ENCODE assay signal across 14 cellular contexts in the genomic region with DNA sequence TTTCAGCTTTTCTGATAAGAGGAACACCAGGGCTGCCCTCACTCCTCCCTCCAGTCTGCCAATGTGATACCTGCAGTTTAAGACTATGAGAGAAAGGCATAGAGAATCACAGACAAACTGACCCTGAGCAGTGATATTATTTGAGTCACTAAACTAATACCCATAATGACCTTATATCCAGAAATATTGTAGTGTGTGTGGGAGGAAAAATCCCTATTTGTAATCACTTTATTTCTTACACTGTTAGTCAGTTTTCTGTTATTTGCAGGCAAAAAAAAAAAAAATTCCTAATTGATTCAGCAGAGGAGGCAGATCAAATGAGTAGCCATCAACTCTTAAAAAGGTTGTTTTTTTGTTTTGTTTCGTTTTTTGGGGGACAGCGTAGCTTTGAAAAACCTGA.
DNase-seq lines count a peak whose midpoint lies in the region; ATAC-seq and TF ChIP-seq lines count a peak whose summit lies in the region.
"Had no signal": no experiment of that assay in that cellular context is flagged by ENCODE, and none has a peak within 500 bp of the region (broad histone marks: within the 10 kb centered on the region; RNA-seq: fewer than 3 reads in every experiment).

No MANE protein-coding gene starts in this region.

- H3K36me3 ChIP-seq in ACC112 (ENCODE audit: insufficient read depth, low read length) (no peaks in the 10 kb centered on the region), GM23248 (ENCODE audit: low read depth) (no peaks in the 10 kb centered on the region)
- H3K36me3 ChIP-seq: tibial artery had no signal

- H3K9me3 Mint-ChIP-seq in activated naive CD8-positive, alpha-beta T cell treated with anti-CD3 and anti-CD28 coated beads for 36 hours = no peaks in the 10 kb centered on the region
- H3K9me3 Mint-ChIP-seq in nephron progenitor cell = no peaks in the 10 kb centered on the region
- H3K9me3 Mint-ChIP-seq: activated T-cell treated with anti-CD3 and anti-CD28 coated beads, Interleukin-2, amount 50 U/mL, for 4 hours; WTC11 had no signal

- no peaks in the 10 kb centered on the region for H3K27me3 ChIP-seq in ACC112 (ENCODE audit: insufficient read depth, low read length)
- no peaks in the 10 kb centered on the region for H3K27me3 ChIP-seq in GM23248 (replicated peaks; ENCODE audit: insufficient read depth)
- H3K27me3 ChIP-seq: BE2C, body of pancreas, tibial artery had no signal

- H3K27ac ChIP-seq in ACC112 (ENCODE audit: low read depth, low read length) (peak overlapping the region; percentile 58), GM23248 (peak overlapping the region; percentile 71)
- H3K27ac ChIP-seq: body of pancreas had no signal

- no peak for ATAC-seq in GM18517 (IDR thresholded peaks at IDR 0.05; ENCODE audit: unreplicated experiment)
- ATAC-seq: activated T-cell treated with anti-CD3 and anti-CD28 coated beads, Interleukin-2, amount 50 U/mL, for 4 hours; body of pancreas; WTC11 had no signal

- H3K9me3 ChIP-seq in GM23248 (ENCODE audit: low read depth) = no peaks in the 10 kb centered on the region
- H3K9me3 ChIP-seq: BE2C, body of pancreas, tibial artery had no signal

- peak; percentile 58 for DNase-seq in GM23248
- no peak for DNase-seq in activated naive CD8-positive, alpha-beta T cell treated with anti-CD3 and anti-CD28 coated beads for 36 hours
- no peak for DNase-seq in nephron progenitor cell
- DNase-seq in putamen (ENCODE audit: low spot score) = no peak
- no peak for DNase-seq in GM19240 (ENCODE audit: insufficient read length, low spot score)
- DNase-seq in stimulated activated CD8-positive, alpha-beta memory T cell treated with anti-CD3 and anti-CD28 coated beads, Interleukin-4, amount 100 ng/mL, for 48 hours = no peak
- DNase-seq: activated T-cell treated with anti-CD3 and anti-CD28 coated beads, Interleukin-2, amount 50 U/mL, for 4 hours; BE2C; body of pancreas; stimulated activated CD4-positive, alpha-beta T cell treated with anti-CD3 and anti-CD28 coated beads, Interleukin-12 subunit alpha, Interleukin-12 subunit beta, amount 100 ng/mL, for 4 hours; tibial artery had no signal

- H3K9me2 ChIP-seq in GM23248 (ENCODE audit: insufficient read depth) = no peaks in the 10 kb centered on the region

- H3K4me1 ChIP-seq in ACC112 (ENCODE audit: control insufficient read depth, insufficient read depth, low read length, unreplicated experiment) = peaks cover 85% of the 10 kb centered on the region
- peaks cover 76% of the 10 kb centered on the region for H3K4me1 ChIP-seq in GM23248 (ENCODE audit: insufficient read depth)

- H3K4me3 Mint-ChIP-seq in activated naive CD8-positive, alpha-beta T cell treated with anti-CD3 and anti-CD28 coated beads for 36 hours = no peak overlapping the region
- H3K4me3 Mint-ChIP-seq in nephron progenitor cell = no peak overlapping the region
- H3K4me3 Mint-ChIP-seq: activated T-cell treated with anti-CD3 and anti-CD28 coated beads, Interleukin-2, amount 50 U/mL, for 4 hours; WTC11 had no signal

- H3K4me3 ChIP-seq in ACC112 (ENCODE audit: low read depth, low read length) (peak overlapping the region; percentile 41; the same call in 1 of the 2 replicates), GM23248 (no peak overlapping the region)
- H3K4me3 ChIP-seq: body of pancreas, tibial artery had no signal

- peaks cover 35% of the 10 kb centered on the region for H3K36me3 Mint-ChIP-seq in activated naive CD8-positive, alpha-beta T cell treated with anti-CD3 and anti-CD28 coated beads for 36 hours
- peaks cover 11% of the 10 kb centered on the region for H3K36me3 Mint-ChIP-seq in nephron progenitor cell (ENCODE audit: low read depth)
- H3K36me3 Mint-ChIP-seq: WTC11 had no signal

- H3K79me2 ChIP-seq in ACC112 (ENCODE audit: control insufficient read depth, insufficient read depth, low read length, unreplicated experiment) (peaks cover 86% of the 10 kb centered on the region), GM23248 (ENCODE audit: insufficient read depth) (peaks cover 97% of the 10 kb centered on the region)

- no peaks in the 10 kb centered on the region for H3K27me3 Mint-ChIP-seq in activated naive CD8-positive, alpha-beta T cell treated with anti-CD3 and anti-CD28 coated beads for 36 hours
- peaks cover 6% of the 10 kb centered on the region for H3K27me3 Mint-ChIP-seq in nephron progenitor cell (ENCODE audit: low read depth, poor library complexity)

- peak overlapping the region; percentile 59 for H3K4me2 ChIP-seq in GM23248 (ENCODE audit: unreplicated experiment)

- in situ Hi-C loops in GM23248 (cut with MboI) = no loop called here

- no peak for TF ChIP-seq CTCF in nephron progenitor cell (IDR thresholded peaks at IDR 0.05)

- H3K27ac Mint-ChIP-seq in activated naive CD8-positive, alpha-beta T cell treated with anti-CD3 and anti-CD28 coated beads for 36 hours = peak overlapping the region; percentile 95
- peak overlapping the region; percentile 35 for H3K27ac Mint-ChIP-seq in nephron progenitor cell
- H3K27ac Mint-ChIP-seq: WTC11 had no signal

- peaks cover 87% of the 10 kb centered on the region for H3K4me1 Mint-ChIP-seq in activated naive CD8-positive, alpha-beta T cell treated with anti-CD3 and anti-CD28 coated beads for 36 hours
- H3K4me1 Mint-ChIP-seq in nephron progenitor cell = peaks cover 61% of the 10 kb centered on the region

- no peak overlapping the region for H2AFZ ChIP-seq in ACC112 (ENCODE audit: low read length, unreplicated experiment)
- no peak overlapping the region for H2AFZ ChIP-seq in GM23248

- 47 to 58% methylated on average over 2 of the region's 2 CpGs for WGBS in GM23248 (ENCODE audit: low coverage in 1 of 2, low lambda C conversion rate in 2 of 2, missing lambda C conversion rate in 2 of 2), 2 experiments

- no peak overlapping the region for H3K9ac ChIP-seq in GM23248

- no peaks in the 10 kb centered on the region for H4K20me1 ChIP-seq in GM23248 (ENCODE audit: insufficient read depth)

- H3F3A ChIP-seq in GM23248 (ENCODE audit: insufficient read depth) = peaks cover 76% of the 10 kb centered on the region
